1 cellular context compared by ENCODE assay signal in the genomic region with DNA sequence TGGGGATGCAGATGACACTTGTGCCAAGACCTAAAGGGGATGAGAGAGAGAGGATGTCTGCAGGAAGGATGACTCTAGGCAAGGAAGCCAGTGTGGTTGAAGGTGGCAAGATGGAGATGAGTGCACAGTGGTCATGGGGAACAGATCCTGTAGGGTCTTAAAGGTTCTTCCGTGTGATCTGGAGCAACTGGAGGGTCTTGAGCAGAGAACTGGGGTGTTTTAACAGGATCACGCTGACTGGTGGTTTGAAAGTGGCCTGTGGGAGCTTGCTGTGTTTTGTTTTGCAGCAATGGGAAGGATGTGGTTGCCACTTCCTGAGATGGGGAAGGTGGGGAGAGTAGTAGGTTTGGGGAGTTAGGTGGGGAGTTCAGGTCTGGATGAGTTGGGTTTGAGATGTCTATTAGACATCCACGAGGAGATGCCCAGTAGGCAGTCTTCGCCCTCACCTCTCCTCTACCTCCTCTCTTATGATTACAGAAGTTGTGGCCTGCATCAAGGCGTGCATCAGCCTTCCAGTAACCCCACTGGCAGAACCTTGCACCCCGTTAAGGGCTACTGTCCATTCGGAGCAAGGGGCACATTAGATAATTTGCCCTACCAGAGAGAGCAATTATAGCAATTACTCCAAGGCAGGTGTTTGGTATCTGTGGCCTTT.
TF ChIP-seq lines count a peak whose summit lies in the region.

No MANE protein-coding gene starts in this region.

TF ChIP-seq in HepG2, 621 proteins besides CTCF, POLR2A, EP300 and RAD21:
- TF ChIP-seq ATF1 (CRISPR knock-in tag; IDR thresholded peaks at IDR 0.05) (no peak), ZNF616 (CRISPR knock-in tag; IDR thresholded peaks at IDR 0.05; ENCODE audit: low read depth) (no peak), ZMYM3 (CRISPR knock-in tag; IDR thresholded peaks at IDR 0.05) (no peak), ARHGAP35 (CRISPR knock-in tag; IDR thresholded peaks at IDR 0.05; ENCODE audit: borderline replicate concordance) (no peak), SATB2 (CRISPR knock-in tag; IDR thresholded peaks at IDR 0.05) (no peak), CBFB (CRISPR knock-in tag; IDR thresholded peaks at IDR 0.05) (no peak), ZNF180 (CRISPR knock-in tag; IDR thresholded peaks at IDR 0.05; ENCODE audit: borderline replicate concordance, low read depth) (no peak), REL (CRISPR knock-in tag; conservative IDR thresholded peaks at IDR 0.05) (no peak), CREB1 (IDR thresholded peaks at IDR 0.05) (no peak), CREB1 (CRISPR knock-in tag; IDR thresholded peaks at IDR 0.05) (no peak), PPARG (CRISPR knock-in tag; conservative IDR thresholded peaks at IDR 0.05) (no peak), ARNT (IDR thresholded peaks at IDR 0.05) (no peak), ZFP36L2 (CRISPR knock-in tag; IDR thresholded peaks at IDR 0.05) (no peak), ATF7-NPFF (CRISPR knock-in tag; IDR thresholded peaks at IDR 0.05; ENCODE audit: low read depth) (no peak), ZNF30 (CRISPR knock-in tag; IDR thresholded peaks at IDR 0.05) (no peak), IKZF1 (IDR thresholded peaks at IDR 0.05) (no peak)
- TF ChIP-seq, protein P1, sequence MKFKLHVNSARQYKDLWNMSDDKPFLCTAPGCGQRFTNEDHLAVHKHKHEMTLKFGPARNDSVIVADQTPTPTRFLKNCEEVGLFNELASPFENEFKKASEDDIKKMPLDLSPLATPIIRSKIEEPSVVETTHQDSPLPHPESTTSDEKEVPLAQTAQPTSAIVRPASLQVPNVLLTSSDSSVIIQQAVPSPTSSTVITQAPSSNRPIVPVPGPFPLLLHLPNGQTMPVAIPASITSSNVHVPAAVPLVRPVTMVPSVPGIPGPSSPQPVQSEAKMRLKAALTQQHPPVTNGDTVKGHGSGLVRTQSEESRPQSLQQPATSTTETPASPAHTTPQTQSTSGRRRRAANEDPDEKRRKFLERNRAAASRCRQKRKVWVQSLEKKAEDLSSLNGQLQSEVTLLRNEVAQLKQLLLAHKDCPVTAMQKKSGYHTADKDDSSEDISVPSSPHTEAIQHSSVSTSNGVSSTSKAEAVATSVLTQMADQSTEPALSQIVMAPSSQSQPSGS (CRISPR knock-in tag; IDR thresholded peaks at IDR 0.05), result no peak
- TF ChIP-seq, protein P2, sequence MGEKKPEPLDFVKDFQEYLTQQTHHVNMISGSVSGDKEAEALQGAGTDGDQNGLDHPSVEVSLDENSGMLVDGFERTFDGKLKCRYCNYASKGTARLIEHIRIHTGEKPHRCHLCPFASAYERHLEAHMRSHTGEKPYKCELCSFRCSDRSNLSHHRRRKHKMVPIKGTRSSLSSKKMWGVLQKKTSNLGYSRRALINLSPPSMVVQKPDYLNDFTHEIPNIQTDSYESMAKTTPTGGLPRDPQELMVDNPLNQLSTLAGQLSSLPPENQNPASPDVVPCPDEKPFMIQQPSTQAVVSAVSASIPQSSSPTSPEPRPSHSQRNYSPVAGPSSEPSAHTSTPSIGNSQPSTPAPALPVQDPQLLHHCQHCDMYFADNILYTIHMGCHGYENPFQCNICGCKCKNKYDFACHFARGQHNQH (CRISPR knock-in tag; IDR thresholded peaks at IDR 0.05), result no peak
- TF ChIP-seq, protein P3, sequence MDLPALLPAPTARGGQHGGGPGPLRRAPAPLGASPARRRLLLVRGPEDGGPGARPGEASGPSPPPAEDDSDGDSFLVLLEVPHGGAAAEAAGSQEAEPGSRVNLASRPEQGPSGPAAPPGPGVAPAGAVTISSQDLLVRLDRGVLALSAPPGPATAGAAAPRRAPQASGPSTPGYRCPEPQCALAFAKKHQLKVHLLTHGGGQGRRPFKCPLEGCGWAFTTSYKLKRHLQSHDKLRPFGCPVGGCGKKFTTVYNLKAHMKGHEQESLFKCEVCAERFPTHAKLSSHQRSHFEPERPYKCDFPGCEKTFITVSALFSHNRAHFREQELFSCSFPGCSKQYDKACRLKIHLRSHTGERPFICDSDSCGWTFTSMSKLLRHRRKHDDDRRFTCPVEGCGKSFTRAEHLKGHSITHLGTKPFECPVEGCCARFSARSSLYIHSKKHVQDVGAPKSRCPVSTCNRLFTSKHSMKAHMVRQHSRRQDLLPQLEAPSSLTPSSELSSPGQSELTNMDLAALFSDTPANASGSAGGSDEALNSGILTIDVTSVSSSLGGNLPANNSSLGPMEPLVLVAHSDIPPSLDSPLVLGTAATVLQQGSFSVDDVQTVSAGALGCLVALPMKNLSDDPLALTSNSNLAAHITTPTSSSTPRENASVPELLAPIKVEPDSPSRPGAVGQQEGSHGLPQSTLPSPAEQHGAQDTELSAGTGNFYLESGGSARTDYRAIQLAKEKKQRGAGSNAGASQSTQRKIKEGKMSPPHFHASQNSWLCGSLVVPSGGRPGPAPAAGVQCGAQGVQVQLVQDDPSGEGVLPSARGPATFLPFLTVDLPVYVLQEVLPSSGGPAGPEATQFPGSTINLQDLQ (CRISPR knock-in tag; IDR thresholded peaks at IDR 0.05), result no peak
- TF ChIP-seq, protein P4, sequence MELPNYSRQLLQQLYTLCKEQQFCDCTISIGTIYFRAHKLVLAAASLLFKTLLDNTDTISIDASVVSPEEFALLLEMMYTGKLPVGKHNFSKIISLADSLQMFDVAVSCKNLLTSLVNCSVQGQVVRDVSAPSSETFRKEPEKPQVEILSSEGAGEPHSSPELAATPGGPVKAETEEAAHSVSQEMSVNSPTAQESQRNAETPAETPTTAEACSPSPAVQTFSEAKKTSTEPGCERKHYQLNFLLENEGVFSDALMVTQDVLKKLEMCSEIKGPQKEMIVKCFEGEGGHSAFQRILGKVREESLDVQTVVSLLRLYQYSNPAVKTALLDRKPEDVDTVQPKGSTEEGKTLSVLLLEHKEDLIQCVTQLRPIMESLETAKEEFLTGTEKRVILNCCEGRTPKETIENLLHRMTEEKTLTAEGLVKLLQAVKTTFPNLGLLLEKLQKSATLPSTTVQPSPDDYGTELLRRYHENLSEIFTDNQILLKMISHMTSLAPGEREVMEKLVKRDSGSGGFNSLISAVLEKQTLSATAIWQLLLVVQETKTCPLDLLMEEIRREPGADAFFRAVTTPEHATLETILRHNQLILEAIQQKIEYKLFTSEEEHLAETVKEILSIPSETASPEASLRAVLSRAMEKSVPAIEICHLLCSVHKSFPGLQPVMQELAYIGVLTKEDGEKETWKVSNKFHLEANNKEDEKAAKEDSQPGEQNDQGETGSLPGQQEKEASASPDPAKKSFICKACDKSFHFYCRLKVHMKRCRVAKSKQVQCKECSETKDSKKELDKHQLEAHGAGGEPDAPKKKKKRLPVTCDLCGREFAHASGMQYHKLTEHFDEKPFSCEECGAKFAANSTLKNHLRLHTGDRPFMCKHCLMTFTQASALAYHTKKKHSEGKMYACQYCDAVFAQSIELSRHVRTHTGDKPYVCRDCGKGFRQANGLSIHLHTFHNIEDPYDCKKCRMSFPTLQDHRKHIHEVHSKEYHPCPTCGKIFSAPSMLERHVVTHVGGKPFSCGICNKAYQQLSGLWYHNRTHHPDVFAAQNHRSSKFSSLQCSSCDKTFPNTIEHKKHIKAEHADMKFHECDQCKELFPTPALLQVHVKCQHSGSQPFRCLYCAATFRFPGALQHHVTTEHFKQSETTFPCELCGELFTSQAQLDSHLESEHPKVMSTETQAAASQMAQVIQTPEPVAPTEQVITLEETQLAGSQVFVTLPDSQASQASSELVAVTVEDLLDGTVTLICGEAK (IDR thresholded peaks at IDR 0.05), result no peak
- TF ChIP-seq, protein P4 (CRISPR knock-in tag; IDR thresholded peaks at IDR 0.05), result no peak
- TF ChIP-seq, protein P5, sequence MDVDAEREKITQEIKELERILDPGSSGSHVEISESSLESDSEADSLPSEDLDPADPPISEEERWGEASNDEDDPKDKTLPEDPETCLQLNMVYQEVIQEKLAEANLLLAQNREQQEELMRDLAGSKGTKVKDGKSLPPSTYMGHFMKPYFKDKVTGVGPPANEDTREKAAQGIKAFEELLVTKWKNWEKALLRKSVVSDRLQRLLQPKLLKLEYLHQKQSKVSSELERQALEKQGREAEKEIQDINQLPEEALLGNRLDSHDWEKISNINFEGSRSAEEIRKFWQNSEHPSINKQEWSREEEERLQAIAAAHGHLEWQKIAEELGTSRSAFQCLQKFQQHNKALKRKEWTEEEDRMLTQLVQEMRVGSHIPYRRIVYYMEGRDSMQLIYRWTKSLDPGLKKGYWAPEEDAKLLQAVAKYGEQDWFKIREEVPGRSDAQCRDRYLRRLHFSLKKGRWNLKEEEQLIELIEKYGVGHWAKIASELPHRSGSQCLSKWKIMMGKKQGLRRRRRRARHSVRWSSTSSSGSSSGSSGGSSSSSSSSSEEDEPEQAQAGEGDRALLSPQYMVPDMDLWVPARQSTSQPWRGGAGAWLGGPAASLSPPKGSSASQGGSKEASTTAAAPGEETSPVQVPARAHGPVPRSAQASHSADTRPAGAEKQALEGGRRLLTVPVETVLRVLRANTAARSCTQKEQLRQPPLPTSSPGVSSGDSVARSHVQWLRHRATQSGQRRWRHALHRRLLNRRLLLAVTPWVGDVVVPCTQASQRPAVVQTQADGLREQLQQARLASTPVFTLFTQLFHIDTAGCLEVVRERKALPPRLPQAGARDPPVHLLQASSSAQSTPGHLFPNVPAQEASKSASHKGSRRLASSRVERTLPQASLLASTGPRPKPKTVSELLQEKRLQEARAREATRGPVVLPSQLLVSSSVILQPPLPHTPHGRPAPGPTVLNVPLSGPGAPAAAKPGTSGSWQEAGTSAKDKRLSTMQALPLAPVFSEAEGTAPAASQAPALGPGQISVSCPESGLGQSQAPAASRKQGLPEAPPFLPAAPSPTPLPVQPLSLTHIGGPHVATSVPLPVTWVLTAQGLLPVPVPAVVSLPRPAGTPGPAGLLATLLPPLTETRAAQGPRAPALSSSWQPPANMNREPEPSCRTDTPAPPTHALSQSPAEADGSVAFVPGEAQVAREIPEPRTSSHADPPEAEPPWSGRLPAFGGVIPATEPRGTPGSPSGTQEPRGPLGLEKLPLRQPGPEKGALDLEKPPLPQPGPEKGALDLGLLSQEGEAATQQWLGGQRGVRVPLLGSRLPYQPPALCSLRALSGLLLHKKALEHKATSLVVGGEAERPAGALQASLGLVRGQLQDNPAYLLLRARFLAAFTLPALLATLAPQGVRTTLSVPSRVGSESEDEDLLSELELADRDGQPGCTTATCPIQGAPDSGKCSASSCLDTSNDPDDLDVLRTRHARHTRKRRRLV (CRISPR knock-in tag; IDR thresholded peaks at IDR 0.05), result no peak
